8 cellular contexts compared by ENCODE assay signal in the genomic region with DNA sequence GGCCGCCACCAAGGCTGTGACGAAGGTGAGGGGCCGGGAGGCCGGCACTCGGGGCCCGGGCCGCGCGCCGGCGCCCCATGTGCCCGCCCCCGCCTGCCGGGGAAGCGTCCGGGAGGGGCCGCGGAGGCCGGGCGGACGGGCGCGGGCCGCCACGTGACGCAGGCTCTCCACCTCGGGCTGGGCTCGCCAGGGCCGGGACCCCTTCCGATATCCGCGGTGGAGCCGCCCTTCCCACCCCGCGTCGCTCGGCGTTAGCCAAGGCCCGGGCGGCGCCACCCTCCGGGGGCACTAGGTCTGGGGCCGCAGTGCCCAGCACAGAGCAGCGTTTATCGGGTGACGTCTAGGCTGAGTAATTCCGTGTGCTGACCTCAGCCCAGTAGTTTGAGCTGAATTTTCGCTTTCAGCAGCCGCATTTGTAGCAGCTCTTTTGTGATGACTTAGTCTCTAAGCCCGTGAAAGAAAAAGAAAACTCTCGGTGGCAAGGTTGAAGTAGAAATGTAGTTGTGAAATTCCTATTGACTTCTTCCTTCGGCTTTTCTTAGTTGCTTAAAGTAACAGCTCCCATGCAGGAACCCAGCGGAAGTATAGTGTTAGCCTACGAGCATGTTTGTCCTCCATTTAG. TPM values are rescaled to one million over a fixed set of nuclear protein-coding genes. Genes with fewer than 3 reads are reported as not detected.
DNase-seq lines count a peak whose midpoint lies in the region; ATAC-seq and TF ChIP-seq lines count a peak whose summit lies in the region.

No MANE protein-coding gene starts in this region.

- peak; percentile 68 to 77 (median 72) for DNase-seq in body of pancreas
- peak; percentile 66 for DNase-seq in iPS-NIHi7 (ENCODE audit: extremely low spot score)
- peak; percentile 62 to 63 (median 62) for DNase-seq in stimulated activated CD4-positive, alpha-beta T cell treated with anti-CD3 and anti-CD28 coated beads, Interleukin-12 subunit alpha, Interleukin-12 subunit beta, amount 100 ng/mL, for 48 hours (ENCODE audit: low read depth in 2 of 3, low spot score in 1 of 3)
- no peak for DNase-seq in midbrain (lab: John Stamatoyannopoulos, UW)
- no peak for DNase-seq in NCI-H2081 (lab: John Stamatoyannopoulos, UW)

- ATAC-seq in GM18508 (IDR thresholded peaks at IDR 0.05; ENCODE audit: insufficient read depth, unreplicated experiment) (peak; percentile 21), HG02970 (IDR thresholded peaks at IDR 0.05; ENCODE audit: low FRiP score, unreplicated experiment) (peak; percentile 31), SK-N-SH treated with all-trans-retinoic acid at 6 μM for 48 hours (peak; percentile 26), body of pancreas (peak; percentile 35)

- no peaks in the 10 kb centered on the region for H3K27me3 ChIP-seq in body of pancreas

- intact Hi-C loops in body of pancreas (cut with DNase I) = no loop called here

- peak in 1 of 7 experiments; percentile 7 for TF ChIP-seq CTCF in body of pancreas (IDR thresholded peaks at IDR 0.05)

- no peaks in the 10 kb centered on the region for H3K9me3 ChIP-seq in body of pancreas

- H3K27ac ChIP-seq in body of pancreas = peak overlapping the region; percentile 86 to 98 (median 94)

- TF ChIP-seq POLR2A in body of pancreas (IDR thresholded peaks at IDR 0.05) = peak; percentile 64 to 81 (median 79)

- 0% methylated on average over 7 to 52 of the region's 54 CpGs for WGBS in body of pancreas, 2 donors

- H3K4me3 ChIP-seq in body of pancreas = peak overlapping the region; percentile 54 to 57

- H3K4me1 ChIP-seq in body of pancreas = peaks cover 64% of the 10 kb centered on the region

- H3K36me3 ChIP-seq in body of pancreas (replicated peaks in 1 of 2; ENCODE audit: insufficient read depth in 1 of 2, low read depth in 2 of 2) = peaks cover 0 to 9% of the 10 kb centered on the region in 2 donors

TF ChIP-seq in SK-N-SH treated with all-trans-retinoic acid at 6 μM for 48 hours, 23 proteins besides CTCF, POLR2A, EP300 and RAD21:
- no peak for TF ChIP-seq OSR1 (CRISPR knock-in tag; IDR thresholded peaks at IDR 0.05)
- peak; percentile 69; the same call in 1 of the 2 replicates for TF ChIP-seq ARNTL (CRISPR knock-in tag; IDR thresholded peaks at IDR 0.05; ENCODE audit: borderline replicate concordance, low read depth)
- TF ChIP-seq GLIS3 (CRISPR knock-in tag; IDR thresholded peaks at IDR 0.05) = no peak
- no peak for TF ChIP-seq ZNF70 (CRISPR knock-in tag; IDR thresholded peaks at IDR 0.05)
- no peak for TF ChIP-seq TCF4 (CRISPR knock-in tag; IDR thresholded peaks at IDR 0.05; ENCODE audit: borderline replicate concordance)

RNA-seq across cellular contexts. Expression of a gene that starts 0.9 kb away (rescaled TPM):
- total RNA-seq in body of pancreas = 10 to 100 TPM; 67.6 to 70.3 TPM

Comparison
In these comparisons a context has a peak if more than half of its experiments do, and no peak if none do; other contexts are left out.
1. DNase-seq: peak in body of pancreas (4 of 4), iPS-NIHi7 (single experiment) and stimulated activated CD4-positive, alpha-beta T cell treated with anti-CD3 and anti-CD28 coated beads, Interleukin-12 subunit alpha, Interleukin-12 subunit beta, amount 100 ng/mL, for 48 hours (3 of 3); none in midbrain (single experiment) and NCI-H2081 (0 of 2).
2. Peak in every context shown above with its lines, with median percentiles within 50 percentile points of each other: ATAC-seq.